8 cellular contexts compared by ENCODE assay signal in genomic region chr14:68793734-68794129, GRCh38. TPM values are rescaled to one million over a fixed set of nuclear protein-coding genes. Genes with fewer than 3 reads are reported as not detected.
A peak's percentile ranks its signal among the peaks of the same experiment; 100 is the strongest.
DNase-seq lines count a peak whose midpoint lies in the region; ATAC-seq and TF ChIP-seq lines count a peak whose summit lies in the region.

No MANE protein-coding gene starts in this region.

- peaks cover 70% of the 10 kb centered on the region for H3K79me2 ChIP-seq in PC-3 (ENCODE audit: low read length)

- DNase-seq in Caco-2 (no peak), PC-3 (no peak), dorsolateral prefrontal cortex (no peak), naive B cell (no peak), DMS79 (lab: John Stamatoyannopoulos, UW) (no peak), HT-29 (ENCODE audit: low spot score) (no peak)

- peaks cover 29% of the 10 kb centered on the region for H3K4me1 ChIP-seq in Caco-2
- H3K4me1 ChIP-seq in PC-3 (ENCODE audit: insufficient read depth, low read length) = peaks cover 32% of the 10 kb centered on the region

- CTCF ChIA-PET in Caco-2 (lab: Charles Lee) (interaction anchor here (0.7 to 1.4 kb wide), 7 partner anchors 23 to 166 kb away, joined by 3 to 6 read pairs (median 5); no protein-coding TSS in a partner anchor), PC-3 (lab: Charles Lee) (interaction anchor here (0.5 to 1.0 kb wide), 2 partner anchors 23 to 145 kb away, joined by 3 to 6 read pairs; no protein-coding TSS in a partner anchor)

- BruUV-seq in Caco-2 (replicated peaks; lab: Mats Ljungman, UMichigan) (TSS peak; percentile 52), PC-3 (replicated peaks; lab: Mats Ljungman, UMichigan) (no TSS peak)

- H3K27ac ChIP-seq in PC-3 (ENCODE audit: low read length) (peak overlapping the region; percentile 97), dorsolateral prefrontal cortex (peak overlapping the region; percentile 9 to 99 (median 94))

- H3K9me3 Mint-ChIP-seq in Caco-2 (ENCODE audit: unreplicated experiment) = no peaks in the 10 kb centered on the region
- peaks cover 0 to 3% (median 0%) of the 10 kb centered on the region in 7 donors for H3K9me3 Mint-ChIP-seq in naive B cell

- H3K36me3 ChIP-seq in Caco-2 (ENCODE audit: control insufficient read depth, insufficient read depth, low read length) (peaks cover 6% of the 10 kb centered on the region; the same call in 1 of the 2 replicates), PC-3 (ENCODE audit: low read depth, low read length) (peaks cover 30% of the 10 kb centered on the region)

- ATAC-seq in PC-3 (peak; percentile 0; the same call in 1 of the 2 replicates), naive B cell (ENCODE audit: low read depth in 2 of 2) (peak; percentile 4 to 10), HG03460 (IDR thresholded peaks at IDR 0.05; ENCODE audit: unreplicated experiment) (no peak), GM18520 (IDR thresholded peaks at IDR 0.05; ENCODE audit: unreplicated experiment) (no peak)

- intact Hi-C loops in Caco-2 (cut with micrococcal nuclease; ENCODE audit: unreplicated experiment) (loop anchor here (1.0 to 10.0 kb wide), 9 partner anchors 9 to 323 kb away; partner anchors contain the start of gene ACTN1), PC-3 (cut with micrococcal nuclease) (loop anchor here (1.0 to 10.0 kb wide), 6 partner anchors 23 to 859 kb away; no protein-coding TSS in a partner anchor), dorsolateral prefrontal cortex (cut with DNase I) (loop anchor here (2.0 to 5.0 kb wide), 3 partner anchors 21 to 166 kb away; no protein-coding TSS in a partner anchor)

- peak overlapping the region; percentile 97 for H3K9ac ChIP-seq in PC-3 (ENCODE audit: low read length)

- peaks cover 36% of the 10 kb centered on the region for H4K20me1 ChIP-seq in PC-3 (ENCODE audit: low read length)

- TF ChIP-seq CTCF in Caco-2 (IDR thresholded peaks at IDR 0.05; ENCODE audit: insufficient read depth in 1 of 2, low read depth in 1 of 2, low read length in 1 of 2, severe bottlenecking in 1 of 2, unreplicated experiment in 1 of 2) (no peak), PC-3 (conservative IDR thresholded peaks at IDR 0.05; ENCODE audit: low read depth, low read length) (no peak), dorsolateral prefrontal cortex (IDR thresholded peaks at IDR 0.05 in 54 of 56, conservative IDR thresholded peaks at IDR 0.05 in 2 of 56; ENCODE audit: low read depth in 1 of 56, partially characterized antibody in 56 of 56) (no peak)

- POLR2A ChIA-PET in Caco-2 (lab: Charles Lee) (interaction anchor here (0.7 to 2.7 kb wide), 10 partner anchors 12 to 309 kb away, joined by 3 to 70 read pairs (median 10); no protein-coding TSS in a partner anchor), PC-3 (lab: Charles Lee; ENCODE audit: unreplicated experiment) (interaction anchor here (0.6 to 1.5 kb wide), 14 partner anchors 14 to 547 kb away, joined by 3 to 55 read pairs (median 9); no protein-coding TSS in a partner anchor)

- H3K27me3 Mint-ChIP-seq in Caco-2 (ENCODE audit: insufficient read depth, unreplicated experiment) (no peaks in the 10 kb centered on the region), naive B cell (no peaks in the 10 kb centered on the region)

- H3K4me1 Mint-ChIP-seq in Caco-2 (ENCODE audit: low read depth, unreplicated experiment) = peaks cover 28% of the 10 kb centered on the region
- peaks cover 53 to 57% (median 57%) of the 10 kb centered on the region in 3 donors for H3K4me1 Mint-ChIP-seq in naive B cell

- H3K36me3 Mint-ChIP-seq in Caco-2 (ENCODE audit: insufficient read depth, unreplicated experiment) = peaks cover 87% of the 10 kb centered on the region
- peaks cover 17 to 32% of the 10 kb centered on the region in 2 donors for H3K36me3 Mint-ChIP-seq in naive B cell

- no peaks in the 10 kb centered on the region for H3F3A ChIP-seq in PC-3 (ENCODE audit: low read length, unreplicated experiment)

- H3K4me3 ChIP-seq in Caco-2 (ENCODE audit: low read depth, low read length) (peak overlapping the region; percentile 86), PC-3 (ENCODE audit: low read length) (peak overlapping the region; percentile 90), dorsolateral prefrontal cortex (peak overlapping the region; percentile 46 to 83 (median 66))

- no peaks in the 10 kb centered on the region for H3K9me2 ChIP-seq in PC-3 (replicated peaks; ENCODE audit: low read length)

- H3K9me3 ChIP-seq in Caco-2 (no peaks in the 10 kb centered on the region), PC-3 (ENCODE audit: low read length) (no peaks in the 10 kb centered on the region)

- H3K27ac Mint-ChIP-seq in Caco-2 (ENCODE audit: unreplicated experiment) (peak overlapping the region; percentile 96), naive B cell (peak overlapping the region; percentile 99 to 100 (median 100))

- H3K27me3 ChIP-seq in Caco-2 (replicated peaks; ENCODE audit: control insufficient read depth, insufficient read depth, low read length) = no peaks in the 10 kb centered on the region
- no peaks in the 10 kb centered on the region for H3K27me3 ChIP-seq in PC-3 (ENCODE audit: low read length)
- peaks cover 0 to 67% (median 26%) of the 10 kb centered on the region in 45 donors for H3K27me3 ChIP-seq in dorsolateral prefrontal cortex

- peak overlapping the region; percentile 88 for H3K4me3 Mint-ChIP-seq in Caco-2 (ENCODE audit: unreplicated experiment)
- H3K4me3 Mint-ChIP-seq in naive B cell = peak overlapping the region; percentile 91 to 100 (median 99)

- peak overlapping the region; percentile 86 for H3K4me2 ChIP-seq in PC-3 (ENCODE audit: low read length)

- peak overlapping the region; percentile 91 for H2AFZ ChIP-seq in PC-3 (ENCODE audit: low read length)

RNA-seq across cellular contexts. Expression of gene ZFP36L1, which starts 0.9 kb away (rescaled TPM):
- 94.8 and 103 TPM in 2 replicates for total RNA-seq in Caco-2 (2022)
- total RNA-seq in PC-3 (2014; rRNA removed) = 63.1 and 79.7 TPM in 2 replicates
- total RNA-seq in dorsolateral prefrontal cortex = 100 to 1,000 TPM in 78 of 120 experiments, 10 to 100 TPM in 42; 50.7 to 283 (median 111) TPM
- 100 to 1,000 TPM in 5 of 6 donors, 10 to 100 TPM in 1; 99.2 to 447 (median 302) TPM for polyA plus RNA-seq in naive B cell (ENCODE audit: low read depth in 6 of 6)
- total RNA-seq in HT-29 (2014; rRNA removed; shearing (Covaris generic)) = 83.8 and 88.6 TPM in 2 replicates

Comparison
In these comparisons a context has a peak if more than half of its experiments do, and no peak if none do; other contexts are left out.
1. ATAC-seq: peak in PC-3 (single experiment) and naive B cell (2 of 2); none in HG03460 (single experiment) and GM18520 (single experiment).
2. Peak in every context shown above with its lines, with median percentiles within 50 percentile points of each other: H3K4me3 ChIP-seq.